In genomic region chr5:20660588-20660987, GRCh38 we compare ENCODE assay signal across 25 cellular contexts.
"Had no signal": no experiment of that assay in that cellular context is flagged by ENCODE, and none has a peak within 500 bp of the region (broad histone marks: within the 10 kb centered on the region; RNA-seq: fewer than 3 reads in every experiment).

No MANE protein-coding gene starts in this region.

- H3K4me3 ChIP-seq: coronary artery, gastrocnemius medialis, lung, mucosa of descending colon, neural progenitor cell, prostate gland, sigmoid colon, transverse colon, vagina had no signal

- H3K4me3 Mint-ChIP-seq: mesothelial cell of epicardium; naive B cell; nephron; neural progenitor cell; stimulated activated memory B cell treated with anti-CD40 and anti-IgM and Interleukin-4, amounts not matched to agents 10 μg/mL and 1 μg/mL and 100 μg/mL, for 72 hours; stimulated activated naive CD8-positive, alpha-beta T cell treated with anti-CD3 and anti-CD28 coated beads, Interleukin-15, Interleukin-2, amounts not matched to agents 100 ng/mL and 50 ng/mL, for 24 hours had no signal

- H3K36me3 Mint-ChIP-seq: mesothelial cell of epicardium; naive B cell; neural progenitor cell; stimulated activated memory B cell treated with anti-CD40 and anti-IgM and Interleukin-4, amounts not matched to agents 10 μg/mL and 1 μg/mL and 100 μg/mL, for 72 hours had no signal

- H3K27me3 ChIP-seq: gastrocnemius medialis, neural progenitor cell, sigmoid colon, transverse colon, vagina had no signal

- H3K4me1 ChIP-seq: gastrocnemius medialis, neural progenitor cell, prostate gland, sigmoid colon, transverse colon, vagina had no signal

- H3K27ac Mint-ChIP-seq: mesothelial cell of epicardium; naive B cell; nephron; neural progenitor cell; stimulated activated memory B cell treated with anti-CD40 and anti-IgM and Interleukin-4, amounts not matched to agents 10 μg/mL and 1 μg/mL and 100 μg/mL, for 72 hours; stimulated activated naive CD8-positive, alpha-beta T cell treated with anti-CD3 and anti-CD28 coated beads, Interleukin-15, Interleukin-2, amounts not matched to agents 100 ng/mL and 50 ng/mL, for 24 hours had no signal

- H3K36me3 ChIP-seq: gastrocnemius medialis, neural progenitor cell, prostate gland, sigmoid colon, transverse colon, vagina had no signal

- H3K4me2 ChIP-seq: neural progenitor cell had no signal

- H3K9ac ChIP-seq: neural progenitor cell had no signal

- FAIRE-seq: endometrium, kidney had no signal

- H3K4me1 Mint-ChIP-seq: mesothelial cell of epicardium; naive B cell; nephron; neural progenitor cell; stimulated activated memory B cell treated with anti-CD40 and anti-IgM and Interleukin-4, amounts not matched to agents 10 μg/mL and 1 μg/mL and 100 μg/mL, for 72 hours had no signal

- H3K27me3 Mint-ChIP-seq: naive B cell; stimulated activated memory B cell treated with anti-CD40 and anti-IgM and Interleukin-4, amounts not matched to agents 10 μg/mL and 1 μg/mL and 100 μg/mL, for 72 hours; stimulated activated naive CD8-positive, alpha-beta T cell treated with anti-CD3 and anti-CD28 coated beads, Interleukin-15, Interleukin-2, amounts not matched to agents 100 ng/mL and 50 ng/mL, for 24 hours had no signal

- DNase-seq: dermis blood vessel endothelial cell; effector memory CD4-positive, alpha-beta T cell; erythroblast; gastrocnemius medialis; head of caudate nucleus; kidney; mesenchymal stem cell; mucosa of descending colon; naive B cell; nucleus accumbens; right cardiac atrium; sigmoid colon; stimulated activated CD4-positive, alpha-beta T cell treated with anti-CD3 and anti-CD28 coated beads, Interleukin-4, amount 100 ng/mL, for 4 hours; transverse colon had no signal

- H3K27ac ChIP-seq: coronary artery, gastrocnemius medialis, neural progenitor cell, prostate gland, sigmoid colon, transverse colon, vagina had no signal

- ATAC-seq: gastrocnemius medialis; left lobe of liver; mucosa of descending colon; right cardiac atrium; stimulated activated memory B cell treated with anti-CD40 and anti-IgM and Interleukin-4, amounts not matched to agents 10 μg/mL and 1 μg/mL and 100 μg/mL, for 72 hours had no signal

- H3K9me3 ChIP-seq: gastrocnemius medialis, prostate gland, sigmoid colon, transverse colon, vagina had no signal

- H2AFZ ChIP-seq: neural progenitor cell had no signal

- H3K9me3 Mint-ChIP-seq: mesothelial cell of epicardium; nephron; neural progenitor cell; stimulated activated memory B cell treated with anti-CD40 and anti-IgM and Interleukin-4, amounts not matched to agents 10 μg/mL and 1 μg/mL and 100 μg/mL, for 72 hours had no signal
